8 cellular contexts compared by ENCODE assay signal in genomic region chr1:44029260-44029910, GRCh38. TPM values are rescaled to one million over a fixed set of nuclear protein-coding genes. Genes with fewer than 3 reads are reported as not detected.
DNase-seq lines count a peak whose midpoint lies in the region; ATAC-seq, FAIRE-seq and TF ChIP-seq lines count a peak whose summit lies in the region.

No MANE protein-coding gene starts in this region.

- H3K9me3 Mint-ChIP-seq in activated T-helper 17 cell treated with anti-CD3 and anti-CD28 coated beads, Interleukin-2, amount 50 U/mL, for 72 hours = no peaks in the 10 kb centered on the region

- no peaks in the 10 kb centered on the region for H3K27me3 Mint-ChIP-seq in activated T-helper 17 cell treated with anti-CD3 and anti-CD28 coated beads, Interleukin-2, amount 50 U/mL, for 72 hours

- no peaks in the 10 kb centered on the region for H3K27me3 ChIP-seq in small intestine (ENCODE audit: control insufficient read depth in 2 of 2, insufficient read depth in 2 of 2, low read length in 2 of 2)

- no peaks in the 10 kb centered on the region for H3K36me3 Mint-ChIP-seq in activated T-helper 17 cell treated with anti-CD3 and anti-CD28 coated beads, Interleukin-2, amount 50 U/mL, for 72 hours (ENCODE audit: low read depth)

- peaks cover 24% of the 10 kb centered on the region for H3K4me1 Mint-ChIP-seq in activated T-helper 17 cell treated with anti-CD3 and anti-CD28 coated beads, Interleukin-2, amount 50 U/mL, for 72 hours

- no peak for TF ChIP-seq CTCF in C4-2B (conservative IDR thresholded peaks at IDR 0.05)

- H3K27ac Mint-ChIP-seq in activated T-helper 17 cell treated with anti-CD3 and anti-CD28 coated beads, Interleukin-2, amount 50 U/mL, for 72 hours = peak overlapping the region; percentile 91

- H3K36me3 ChIP-seq in small intestine (ENCODE audit: control insufficient read depth in 2 of 2, insufficient read depth in 2 of 2, low read length in 2 of 2) = no peaks in the 10 kb centered on the region

- H3K4me3 Mint-ChIP-seq in activated T-helper 17 cell treated with anti-CD3 and anti-CD28 coated beads, Interleukin-2, amount 50 U/mL, for 72 hours = peak overlapping the region; percentile 92

- WGBS in small intestine, 3 donors = 28 to 29% (median 28%) methylated on average over 17 of the region's 17 CpGs

- H3K4me1 ChIP-seq in small intestine (ENCODE audit: control insufficient read depth in 2 of 2, insufficient read depth in 1 of 2, low read depth in 1 of 2, low read length in 1 of 2) = peaks cover 6 to 9% of the 10 kb centered on the region in 2 donors

- DNase-seq in hepatic stellate cell (ENCODE audit: low spot score) (peak; percentile 63), small intestine (no peak), NAMALWA (ENCODE audit: low spot score) (no peak), SIG-M5 (lab: John Stamatoyannopoulos, UW) (no peak)

- H3K27ac ChIP-seq in C4-2B = peak overlapping the region; percentile 78
- peak overlapping the region; percentile 56 to 92 for H3K27ac ChIP-seq in small intestine (ENCODE audit: low read depth in 1 of 2, low read length in 1 of 2)

- ATAC-seq in GM19351 (IDR thresholded peaks at IDR 0.05; ENCODE audit: unreplicated experiment) = peak; percentile 32
- peak; percentile 32 for ATAC-seq in HG03460 (IDR thresholded peaks at IDR 0.05; ENCODE audit: unreplicated experiment)
- peak; percentile 34 for ATAC-seq in activated T-helper 17 cell treated with anti-CD3 and anti-CD28 coated beads, Interleukin-2, amount 50 U/mL, for 72 hours (replicated peaks)

- H3K4me3 ChIP-seq in small intestine (ENCODE audit: low read depth in 1 of 2, low read length in 2 of 2) = peak overlapping the region; percentile 80 to 84

- FAIRE-seq in small intestine (lab: Jason Lieb, UNC) = no peak

- no peaks in the 10 kb centered on the region for H3K9me3 ChIP-seq in small intestine (ENCODE audit: control insufficient read depth, low read depth)

RNA-seq across cellular contexts. Expression of gene SLC6A9, which starts 1.9 kb away (rescaled TPM):
- 1 to 10 TPM in 1 of 2 donors, under 1 TPM in 1; 0.87 to 2.8 TPM for total RNA-seq in activated T-helper 17 cell treated with anti-CD3 and anti-CD28 coated beads, Interleukin-2, amount 50 U/mL, for 72 hours
- 10 to 100 TPM in 1 of 3 donors, 1 to 10 TPM in 1, under 1 TPM in 1; 0.81 to 15.7 (median 1.6) TPM for polyA plus RNA-seq in small intestine

RNA-seq across cellular contexts. Expression of gene CCDC24, which starts 38.0 kb away (rescaled TPM):
- total RNA-seq in activated T-helper 17 cell treated with anti-CD3 and anti-CD28 coated beads, Interleukin-2, amount 50 U/mL, for 72 hours = 1 to 10 TPM in 1 of 2 donors, under 1 TPM in 1; 0.95 to 2.6 TPM
- polyA plus RNA-seq in small intestine = 10 to 100 TPM in 2 of 3 donors, 1 to 10 TPM in 1; 5.8 to 35.1 (median 20.4) TPM

RNA-seq across cellular contexts. Expression of gene B4GALT2, which starts 50.4 kb away (rescaled TPM):
- 10 to 100 TPM; 18.5 to 34.4 TPM for total RNA-seq in activated T-helper 17 cell treated with anti-CD3 and anti-CD28 coated beads, Interleukin-2, amount 50 U/mL, for 72 hours
- 10 to 100 TPM in 2 of 3 donors, 1 to 10 TPM in 1; 8.9 to 31.8 (median 20.0) TPM for polyA plus RNA-seq in small intestine

RNA-seq across cellular contexts. Expression of gene ATP6V0B, which starts 54.6 kb away (rescaled TPM):
- total RNA-seq in activated T-helper 17 cell treated with anti-CD3 and anti-CD28 coated beads, Interleukin-2, amount 50 U/mL, for 72 hours = 100 to 1,000 TPM in 1 of 2 donors, 10 to 100 TPM in 1; 80.1 to 183 TPM
- polyA plus RNA-seq in small intestine = 100 to 1,000 TPM; 104 to 245 (median 201) TPM

RNA-seq across cellular contexts. Expression of gene DPH2, which starts 59.6 kb away (rescaled TPM):
- 10 to 100 TPM; 24.7 to 59.4 TPM for total RNA-seq in activated T-helper 17 cell treated with anti-CD3 and anti-CD28 coated beads, Interleukin-2, amount 50 U/mL, for 72 hours
- polyA plus RNA-seq in small intestine = 10 to 100 TPM in 2 of 3 donors, 1 to 10 TPM in 1; 5.8 to 25.2 (median 11.3) TPM
